In the genomic region with DNA sequence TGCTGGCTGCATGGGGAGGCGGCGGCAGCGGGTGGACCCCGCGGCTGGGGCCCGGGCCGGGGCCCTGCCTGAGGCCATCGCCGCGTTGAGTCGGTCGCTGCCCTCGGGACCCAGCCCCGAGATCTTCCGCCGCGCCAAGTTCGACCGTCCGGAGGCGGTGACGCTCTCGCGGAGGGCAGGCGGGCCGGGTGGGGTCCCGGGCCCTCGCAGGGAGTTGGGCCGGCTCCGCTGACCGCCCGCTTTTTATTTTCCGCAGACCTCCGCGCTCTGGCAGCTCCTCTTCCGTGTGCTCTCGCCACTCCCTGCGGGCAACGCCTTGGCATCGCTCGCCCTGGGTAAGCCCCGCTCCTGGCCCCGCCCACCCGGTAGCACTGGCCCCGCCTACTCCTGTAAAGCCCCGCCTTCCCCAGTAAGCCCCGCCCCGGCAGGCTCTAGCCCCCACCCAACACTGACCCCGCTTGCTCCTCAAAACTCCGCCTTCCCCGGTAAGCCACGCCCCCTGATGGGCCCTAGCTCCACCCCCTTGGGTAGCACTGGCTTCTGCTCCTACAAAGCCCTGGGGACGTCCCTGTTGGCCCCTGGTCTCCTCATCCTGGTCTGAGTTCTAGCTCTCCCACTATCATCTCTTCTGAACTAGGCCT, we compare ENCODE assay signal across 8 cellular contexts. TPM values are rescaled to one million over a fixed set of nuclear protein-coding genes. Genes with fewer than 3 reads are reported as not detected.
A peak's percentile ranks its signal among the peaks of the same experiment; 100 is the strongest.
DNase-seq lines count a peak whose midpoint lies in the region; ATAC-seq and TF ChIP-seq lines count a peak whose summit lies in the region.

No MANE protein-coding gene starts in this region.

- peak; percentile 64 to 88 (median 77) for DNase-seq in CD8-positive, alpha-beta T cell
- DNase-seq in HCEC 1CT (peak; percentile 57), NCI-H748 (lab: John Stamatoyannopoulos, UW; ENCODE audit: unreplicated experiment) (peak; percentile 79), endothelial cell (ENCODE audit: low spot score) (peak; percentile 79)
- DNase-seq in activated CD8-positive, alpha-beta memory T cell treated with anti-CD3 and anti-CD28 coated beads for 4 hours (ENCODE audit: low read depth in 2 of 2) = peak; percentile 67 to 68
- peak; percentile 78 to 86 for DNase-seq in stimulated activated CD8-positive, alpha-beta memory T cell treated with anti-CD3 and anti-CD28 coated beads, Interleukin-7, amount 100 ng/mL, for 48 hours (ENCODE audit: extremely low read depth in 1 of 2, low read depth in 1 of 2)

- peak overlapping the region; percentile 84 for H3K4me3 ChIP-seq in CD8-positive, alpha-beta T cell (ENCODE audit: low read depth, low read length)
- H3K4me3 ChIP-seq in mucosa of stomach (ENCODE audit: low read length) = peak overlapping the region; percentile 56

- H3K9me3 Mint-ChIP-seq in CD8-positive, alpha-beta T cell = no peaks in the 10 kb centered on the region
- H3K9me3 Mint-ChIP-seq in endothelial cell (ENCODE audit: unreplicated experiment) = no peaks in the 10 kb centered on the region

- no peaks in the 10 kb centered on the region for H3K36me3 ChIP-seq in CD8-positive, alpha-beta T cell (ENCODE audit: insufficient read depth, low read length)
- no peaks in the 10 kb centered on the region for H3K36me3 ChIP-seq in mucosa of stomach (ENCODE audit: control insufficient read depth, insufficient read depth, low read length)

- peak overlapping the region; percentile 79 for H3K9ac ChIP-seq in mucosa of stomach (ENCODE audit: low read length)

- no peak for TF ChIP-seq CTCF in CD8-positive, alpha-beta T cell (IDR thresholded peaks at IDR 0.05)
- no peak for TF ChIP-seq CTCF in endothelial cell (IDR thresholded peaks at IDR 0.05; ENCODE audit: unreplicated experiment)

- intact Hi-C loops in CD8-positive, alpha-beta T cell (cut with DNase I, micrococcal nuclease) = loop anchor here (1.0 to 10.0 kb wide), 11 partner anchors 17 to 471 kb away; a partner anchor contains a TSS

- POLR2A ChIA-PET in CD8-positive, alpha-beta T cell (lab: Charles Lee) = interaction anchor here (0.6 to 4.0 kb wide), 5 partner anchors 10 to 427 kb away, joined by 3 to 66 read pairs (median 4); a partner anchor contains a TSS

- no peaks in the 10 kb centered on the region for H3K9me3 ChIP-seq in CD8-positive, alpha-beta T cell (ENCODE audit: low read length)
- H3K9me3 ChIP-seq in mucosa of stomach (ENCODE audit: control insufficient read depth, low read length) = no peaks in the 10 kb centered on the region

- peaks cover 32% of the 10 kb centered on the region for H3K4me1 ChIP-seq in CD8-positive, alpha-beta T cell (ENCODE audit: insufficient read depth, low read length)
- H3K4me1 ChIP-seq in mucosa of stomach (ENCODE audit: control insufficient read depth, insufficient read depth, low read length) = peaks cover 32% of the 10 kb centered on the region

- H3K27ac ChIP-seq in CD8-positive, alpha-beta T cell (ENCODE audit: low read depth, low read length) = peak overlapping the region; percentile 96

- CTCF ChIA-PET in CD8-positive, alpha-beta T cell (lab: Charles Lee) = interaction anchor here (2.0 to 2.7 kb wide), 3 partner anchors 10 to 121 kb away, joined by 9 to 15 read pairs (median 10); no protein-coding TSS in a partner anchor

- peak overlapping the region; percentile 96 for H3K27ac Mint-ChIP-seq in CD8-positive, alpha-beta T cell
- peak overlapping the region; percentile 83 for H3K27ac Mint-ChIP-seq in endothelial cell (ENCODE audit: unreplicated experiment)

- ATAC-seq in CD8-positive, alpha-beta T cell = peak; percentile 28
- ATAC-seq in HG03135 (IDR thresholded peaks at IDR 0.05; ENCODE audit: unreplicated experiment) = no peak

- H3K4me3 Mint-ChIP-seq in CD8-positive, alpha-beta T cell = peak overlapping the region; percentile 84
- peak overlapping the region; percentile 85 for H3K4me3 Mint-ChIP-seq in endothelial cell (ENCODE audit: unreplicated experiment)

- peaks cover 23% of the 10 kb centered on the region for H3K4me1 Mint-ChIP-seq in CD8-positive, alpha-beta T cell (ENCODE audit: low read depth)
- H3K4me1 Mint-ChIP-seq in endothelial cell (ENCODE audit: unreplicated experiment) = peaks cover 2% of the 10 kb centered on the region

- H3K36me3 Mint-ChIP-seq in CD8-positive, alpha-beta T cell = peaks cover 2% of the 10 kb centered on the region
- H3K36me3 Mint-ChIP-seq in endothelial cell (ENCODE audit: low read depth, unreplicated experiment) = no peaks in the 10 kb centered on the region

- H3K27me3 Mint-ChIP-seq in CD8-positive, alpha-beta T cell (ENCODE audit: low read depth) = no peaks in the 10 kb centered on the region
- peaks cover 23% of the 10 kb centered on the region for H3K27me3 Mint-ChIP-seq in endothelial cell (ENCODE audit: unreplicated experiment)

- H3K27me3 ChIP-seq in CD8-positive, alpha-beta T cell (ENCODE audit: insufficient read depth, low read length) = no peaks in the 10 kb centered on the region
- no peaks in the 10 kb centered on the region for H3K27me3 ChIP-seq in mucosa of stomach (ENCODE audit: control insufficient read depth, insufficient read depth, low read length)

RNA-seq across cellular contexts. Expression of a gene that starts 0.4 kb away (rescaled TPM):
- 10 to 100 TPM; 55.3 to 58.5 TPM for total RNA-seq in CD8-positive, alpha-beta T cell
- total RNA-seq in endothelial cell (ENCODE audit: unreplicated experiment) = 11.5 TPM

RNA-seq across cellular contexts. Expression of a gene that starts 4.8 kb away (rescaled TPM):
- total RNA-seq in CD8-positive, alpha-beta T cell = 100 to 1,000 TPM; 111 to 115 TPM
- total RNA-seq in endothelial cell (ENCODE audit: unreplicated experiment) = 2.5 TPM

RNA-seq across cellular contexts. Expression of a gene that starts 16.9 kb away (rescaled TPM):
- total RNA-seq in CD8-positive, alpha-beta T cell = 10 to 100 TPM; 17.1 to 20.7 TPM
- total RNA-seq in endothelial cell (ENCODE audit: unreplicated experiment) = 67.4 TPM

RNA-seq across cellular contexts. Expression of a gene that starts 34.9 kb away (rescaled TPM):
- total RNA-seq in CD8-positive, alpha-beta T cell = 1 to 10 TPM; 2.8 to 3.4 TPM
- total RNA-seq in endothelial cell (ENCODE audit: unreplicated experiment) = 1.6 TPM

Comparison
In these comparisons a context has a peak if more than half of its experiments do, and no peak if none do; other contexts are left out.
1. RNA of a gene that starts 4.8 kb away (total RNA-seq): 111 to 115 TPM in CD8-positive, alpha-beta T cell; 2.5 TPM in endothelial cell (single experiment); every median in the first group is over 10 times any median in the second.
2. Peak in every context shown above with its lines, with median percentiles within 50 percentile points of each other: DNase-seq.